Comparison of ENCODE assay signal across 1 cellular context in genomic region chr17:35774499-35774898, GRCh38.
TF ChIP-seq lines count a peak whose summit lies in the region.

No MANE protein-coding gene starts in this region.

TF ChIP-seq in GM23338, 12 proteins besides CTCF, POLR2A, EP300 and RAD21 (continued from another document):
- TF ChIP-seq REST (IDR thresholded peaks at IDR 0.05; ENCODE audit: unreplicated experiment) (no peak), JUNB (IDR thresholded peaks at IDR 0.05; ENCODE audit: unreplicated experiment) (no peak), ZNF331 (CRISPR knock-in tag; IDR thresholded peaks at IDR 0.05; ENCODE audit: low read depth) (no peak)
